Comparison of ENCODE assay signal across 1 cellular context in the genomic region with DNA sequence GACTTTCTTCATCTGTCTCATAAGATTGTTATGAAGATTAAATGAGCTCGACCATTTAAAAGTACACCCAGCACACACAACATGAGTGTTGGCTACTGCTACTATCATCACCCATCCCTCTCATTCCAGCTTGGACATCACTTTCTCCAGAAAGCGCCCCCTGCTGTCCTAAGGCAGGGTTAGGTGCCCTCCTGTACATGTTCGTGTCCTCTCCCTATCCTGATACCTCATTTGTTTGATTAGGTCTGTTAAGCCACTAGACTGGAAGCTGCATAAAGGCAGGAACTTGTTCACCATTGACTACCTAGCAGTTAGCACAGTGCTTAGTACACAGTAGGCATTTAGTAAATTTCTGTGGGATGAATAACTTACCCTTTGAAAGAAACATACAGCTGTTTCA.
TF ChIP-seq lines count a peak whose summit lies in the region.

No MANE protein-coding gene starts in this region.

TF ChIP-seq in Ishikawa, 13 proteins besides CTCF, POLR2A, EP300 and RAD21 (continued from another document):
- TF ChIP-seq, protein P1, sequence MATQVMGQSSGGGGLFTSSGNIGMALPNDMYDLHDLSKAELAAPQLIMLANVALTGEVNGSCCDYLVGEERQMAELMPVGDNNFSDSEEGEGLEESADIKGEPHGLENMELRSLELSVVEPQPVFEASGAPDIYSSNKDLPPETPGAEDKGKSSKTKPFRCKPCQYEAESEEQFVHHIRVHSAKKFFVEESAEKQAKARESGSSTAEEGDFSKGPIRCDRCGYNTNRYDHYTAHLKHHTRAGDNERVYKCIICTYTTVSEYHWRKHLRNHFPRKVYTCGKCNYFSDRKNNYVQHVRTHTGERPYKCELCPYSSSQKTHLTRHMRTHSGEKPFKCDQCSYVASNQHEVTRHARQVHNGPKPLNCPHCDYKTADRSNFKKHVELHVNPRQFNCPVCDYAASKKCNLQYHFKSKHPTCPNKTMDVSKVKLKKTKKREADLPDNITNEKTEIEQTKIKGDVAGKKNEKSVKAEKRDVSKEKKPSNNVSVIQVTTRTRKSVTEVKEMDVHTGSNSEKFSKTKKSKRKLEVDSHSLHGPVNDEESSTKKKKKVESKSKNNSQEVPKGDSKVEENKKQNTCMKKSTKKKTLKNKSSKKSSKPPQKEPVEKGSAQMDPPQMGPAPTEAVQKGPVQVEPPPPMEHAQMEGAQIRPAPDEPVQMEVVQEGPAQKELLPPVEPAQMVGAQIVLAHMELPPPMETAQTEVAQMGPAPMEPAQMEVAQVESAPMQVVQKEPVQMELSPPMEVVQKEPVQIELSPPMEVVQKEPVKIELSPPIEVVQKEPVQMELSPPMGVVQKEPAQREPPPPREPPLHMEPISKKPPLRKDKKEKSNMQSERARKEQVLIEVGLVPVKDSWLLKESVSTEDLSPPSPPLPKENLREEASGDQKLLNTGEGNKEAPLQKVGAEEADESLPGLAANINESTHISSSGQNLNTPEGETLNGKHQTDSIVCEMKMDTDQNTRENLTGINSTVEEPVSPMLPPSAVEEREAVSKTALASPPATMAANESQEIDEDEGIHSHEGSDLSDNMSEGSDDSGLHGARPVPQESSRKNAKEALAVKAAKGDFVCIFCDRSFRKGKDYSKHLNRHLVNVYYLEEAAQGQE (IDR thresholded peaks at IDR 0.05; ENCODE audit: low read depth) = no peak
- TF ChIP-seq CREB1 (IDR thresholded peaks at IDR 0.05; ENCODE audit: low read depth) (no peak), FOXM1 (IDR thresholded peaks at IDR 0.05; ENCODE audit: borderline replicate concordance, low read depth) (no peak)
